8 cellular contexts compared by ENCODE assay signal in genomic region chr10:35607475-35608316, GRCh38. TPM values are rescaled to one million over a fixed set of nuclear protein-coding genes. Genes with fewer than 3 reads are reported as not detected.
DNase-seq lines count a peak whose midpoint lies in the region; ATAC-seq, FAIRE-seq and TF ChIP-seq lines count a peak whose summit lies in the region.

No MANE protein-coding gene starts in this region.

- H3K27me3 ChIP-seq in A673 (replicated peaks; ENCODE audit: insufficient read depth, low read depth, low read length, poor library complexity): no peaks in the 10 kb centered on the region
- H3K27me3 ChIP-seq in GM23338 (ENCODE audit: insufficient read depth): peaks cover 31% of the 10 kb centered on the region
- peaks cover 15% of the 10 kb centered on the region for H3K27me3 ChIP-seq in muscle layer of duodenum (ENCODE audit: low read depth, low read length)

- H3K36me3 ChIP-seq in A673 (ENCODE audit: insufficient read depth, low read length, poor library complexity, severe bottlenecking) (no peaks in the 10 kb centered on the region), GM23338 (ENCODE audit: insufficient read depth) (no peaks in the 10 kb centered on the region), muscle layer of duodenum (ENCODE audit: control insufficient read depth in 1 of 2, insufficient read depth in 2 of 2, low read length in 2 of 2) (no peaks in the 10 kb centered on the region)

- peaks cover 17% of the 10 kb centered on the region for H3K36me3 Mint-ChIP-seq in GM23338 (ENCODE audit: low read depth)

- DNase-seq in A673 (ENCODE audit: low spot score) (no peak), GM23338 (ENCODE audit: low spot score) (peak; percentile 60), cardiac fibroblast (ENCODE audit: low read depth in 2 of 2) (peak in 1 of 2 donors; percentile 21), frontal cortex (ENCODE audit: low spot score in 2 of 2) (no peak), MV-4-11 (lab: John Stamatoyannopoulos, UW) (no peak), GF-D8 (lab: John Stamatoyannopoulos, UW) (no peak), NCI-H446 treated with DMSO at 0.1 percent for 48 hours (lab: John Stamatoyannopoulos, UW) (no peak)

- H3K4me1 ChIP-seq in A673 (ENCODE audit: insufficient read depth, low read length, poor library complexity, severe bottlenecking) (peaks cover 3% of the 10 kb centered on the region), GM23338 (ENCODE audit: insufficient read depth) (no peaks in the 10 kb centered on the region), muscle layer of duodenum (ENCODE audit: control insufficient read depth in 1 of 2, insufficient read depth in 2 of 2, low read length in 2 of 2) (peaks cover 0 to 8% of the 10 kb centered on the region in 2 donors)

- H3F3A ChIP-seq in GM23338 (replicated peaks; ENCODE audit: low read depth): no peaks in the 10 kb centered on the region

- H3K27ac ChIP-seq in A673 (ENCODE audit: low read depth, low read length, poor library complexity, severe bottlenecking) (no peak overlapping the region), GM23338 (ENCODE audit: low read depth) (no peak overlapping the region), muscle layer of duodenum (ENCODE audit: low read length) (no peak overlapping the region)

- H3K9me2 ChIP-seq in GM23338 (ENCODE audit: insufficient read depth): no peaks in the 10 kb centered on the region

- FAIRE-seq in frontal cortex (lab: Jason Lieb, UNC): no peak

- no TSS peak for BruUV-seq in A673 (replicated peaks; lab: Mats Ljungman, UMichigan)

- peak overlapping the region; percentile 87 for H3K4me2 ChIP-seq in GM23338

- CTCF ChIA-PET in A673 (lab: Charles Lee): no interaction called here

- TF ChIP-seq CTCF in A673 (conservative IDR thresholded peaks at IDR 0.05; ENCODE audit: low read depth, low read length) (no peak), GM23338 (conservative IDR thresholded peaks at IDR 0.05; ENCODE audit: low read depth in 2 of 2) (no peak), cardiac fibroblast (IDR thresholded peaks at IDR 0.05; ENCODE audit: low read depth, low read length) (no peak)

- H3K4me3 Mint-ChIP-seq in GM23338: peak overlapping the region; percentile 42; the same call in 2 of the 3 replicates

- H2AFZ ChIP-seq in GM23338: peak overlapping the region; percentile 95

- peaks cover 10% of the 10 kb centered on the region for H3K27me3 Mint-ChIP-seq in GM23338 (ENCODE audit: insufficient read depth, low read depth, poor library complexity)

- POLR2A ChIA-PET in A673 (lab: Charles Lee; ENCODE audit: low non-redundant PET): no interaction called here

- H3K79me2 ChIP-seq in GM23338 (replicated peaks; ENCODE audit: insufficient read depth): no peaks in the 10 kb centered on the region

- H3K9me3 ChIP-seq in A673 (ENCODE audit: low read depth, low read length, poor library complexity, severe bottlenecking): no peaks in the 10 kb centered on the region
- H3K9me3 ChIP-seq in muscle layer of duodenum (ENCODE audit: control insufficient read depth in 1 of 2, low read length in 2 of 2): no peaks in the 10 kb centered on the region

- H4K20me1 ChIP-seq in GM23338 (replicated peaks; ENCODE audit: insufficient read depth): no peaks in the 10 kb centered on the region

- H3K4me3 ChIP-seq in A673 (ENCODE audit: low read depth, low read length, poor library complexity, severe bottlenecking): peak overlapping the region; percentile 25
- peak overlapping the region; percentile 57 for H3K4me3 ChIP-seq in GM23338
- H3K4me3 ChIP-seq in cardiac fibroblast (replicated peaks in 1 of 2; ENCODE audit: low read depth in 2 of 2, low read length in 2 of 2): peak overlapping the region; percentile 47 to 50
- peak overlapping the region; percentile 33 to 62 for H3K4me3 ChIP-seq in muscle layer of duodenum (ENCODE audit: low read depth in 1 of 2, low read length in 2 of 2)

- H3K9me3 Mint-ChIP-seq in GM23338: peaks cover 25% of the 10 kb centered on the region

- ATAC-seq in GM23338: peak; percentile 67

- no peak overlapping the region for H3K27ac Mint-ChIP-seq in GM23338

- no peaks in the 10 kb centered on the region for H3K4me1 Mint-ChIP-seq in GM23338

- intact Hi-C loops in A673 (cut with micrococcal nuclease; ENCODE audit: unreplicated experiment): loop anchor here (10.0 kb wide), 1 partner anchor 373 kb away; no protein-coding TSS in a partner anchor

TF ChIP-seq in GM23338, 12 proteins besides CTCF, POLR2A, EP300 and RAD21 (continues in another document):
- TF ChIP-seq STAT1 (IDR thresholded peaks at IDR 0.05; ENCODE audit: unreplicated experiment) (no peak), ZNF114 (CRISPR knock-in tag; IDR thresholded peaks at IDR 0.05) (no peak), ZNF331 (CRISPR knock-in tag; IDR thresholded peaks at IDR 0.05; ENCODE audit: low read depth) (no peak), ZNF462 (CRISPR knock-in tag; IDR thresholded peaks at IDR 0.05) (no peak)

RNA-seq across cellular contexts. Expression of gene GJD4, which starts 2.6 kb away (rescaled TPM):
- total RNA-seq in A673 (2021) (not detected in 2 replicates), frontal cortex (not detected)
- total RNA-seq in GM23338 (2014; rRNA removed; shearing (Covaris generic)): 0.35 TPM in 1 of 2 replicates, not detected in the other
- not detected in 2 replicates for polyA plus RNA-seq in GM23338 (2016; fragmentation: Nextera tagmentation; extraction: Ambion mirVana)

RNA-seq across cellular contexts. Expression of gene FZD8, which starts 34.4 kb away (rescaled TPM):
- 49.9 and 50.5 TPM in 2 replicates for total RNA-seq in A673 (2021)
- total RNA-seq in GM23338 (2014; rRNA removed; shearing (Covaris generic)): 7.9 and 8.7 TPM in 2 replicates
- 0.47 and 0.99 TPM in 2 replicates for polyA plus RNA-seq in GM23338 (2016; fragmentation: Nextera tagmentation; extraction: Ambion mirVana)
- total RNA-seq in frontal cortex: 13.0 TPM
